15 cellular contexts compared by ENCODE assay signal in the genomic region with DNA sequence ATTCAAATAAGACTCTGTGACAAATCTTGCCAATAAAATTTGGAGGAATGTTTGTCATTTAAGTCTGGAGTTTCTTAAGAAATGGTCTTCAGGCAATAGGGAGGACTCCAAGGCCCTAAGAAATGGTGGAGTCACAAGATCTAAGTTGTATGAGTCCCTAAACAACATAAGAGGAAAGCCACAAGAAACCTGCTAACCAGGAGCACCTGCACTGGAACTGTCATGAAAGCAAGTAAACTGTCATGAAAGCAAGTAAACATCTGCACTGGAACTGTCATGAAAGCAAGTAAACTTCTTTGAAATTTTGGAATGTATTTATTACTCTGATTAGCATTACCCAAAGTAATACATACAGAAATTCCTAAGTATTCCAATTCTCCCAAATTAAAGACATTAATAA. TPM values are rescaled to one million over a fixed set of nuclear protein-coding genes. Genes with fewer than 3 reads are reported as not detected.
A peak's percentile ranks its signal among the peaks of the same experiment; 100 is the strongest.
DNase-seq lines count a peak whose midpoint lies in the region; ATAC-seq and TF ChIP-seq lines count a peak whose summit lies in the region.
"Had no signal": no experiment of that assay in that cellular context is flagged by ENCODE, and none has a peak within 500 bp of the region (broad histone marks: within the 10 kb centered on the region; RNA-seq: fewer than 3 reads in every experiment).

No MANE protein-coding gene starts in this region.

- no peaks in the 10 kb centered on the region for H3K27me3 Mint-ChIP-seq in CD8-positive, alpha-beta T cell (ENCODE audit: low read depth)

- H3K27ac ChIP-seq in BLaER1 treated with 17β-estradiol and CSF1 and Interleukin-3, amounts not matched to agents 10 nM and 100 nM: no peak overlapping the region
- no peak overlapping the region for H3K27ac ChIP-seq in CD8-positive, alpha-beta T cell (ENCODE audit: low read depth, low read length)
- H3K27ac ChIP-seq in VCaP: peak overlapping the region; percentile 96
- peak overlapping the region; percentile 39 to 43 for H3K27ac ChIP-seq in liver (ENCODE audit: low read depth in 1 of 2, low read length in 2 of 2)
- H3K27ac ChIP-seq in uterus: peak overlapping the region in 1 of 2 donors; percentile 47
- H3K27ac ChIP-seq: WERI-Rb-1 had no signal

- peaks cover 72% of the 10 kb centered on the region for H3K4me1 Mint-ChIP-seq in CD8-positive, alpha-beta T cell (ENCODE audit: low read depth)

- H3K36me3 ChIP-seq in BLaER1 treated with 17β-estradiol and CSF1 and Interleukin-3, amounts not matched to agents 10 nM and 100 nM: peaks cover 0 to 20% (median 8%) of the 10 kb centered on the region in 11 experiments; a peak in 14 of 22 replicates
- H3K36me3 ChIP-seq in CD8-positive, alpha-beta T cell (ENCODE audit: insufficient read depth, low read length): no peaks in the 10 kb centered on the region
- H3K36me3 ChIP-seq in liver (ENCODE audit: control insufficient read depth in 4 of 4, insufficient read depth in 3 of 4, low read depth in 1 of 4, low read length in 3 of 4) (peaks cover 0 to 1% (median 0%) of the 10 kb centered on the region in 4 donors), uterus (no peaks in the 10 kb centered on the region)

- POLR2A ChIA-PET in CD8-positive, alpha-beta T cell (lab: Charles Lee): no interaction called here

- peak overlapping the region; percentile 63 for H3K4me3 Mint-ChIP-seq in CD8-positive, alpha-beta T cell

- H3K27ac Mint-ChIP-seq in CD8-positive, alpha-beta T cell: peak overlapping the region; percentile 25

- no peaks in the 10 kb centered on the region for H3K27me3 ChIP-seq in BLaER1 treated with 17β-estradiol and CSF1 and Interleukin-3, amounts not matched to agents 10 nM and 100 nM
- no peaks in the 10 kb centered on the region for H3K27me3 ChIP-seq in CD8-positive, alpha-beta T cell (ENCODE audit: insufficient read depth, low read length)
- H3K27me3 ChIP-seq in liver (ENCODE audit: control insufficient read depth in 4 of 4, insufficient read depth in 4 of 4, low read length in 3 of 4) (no peaks in the 10 kb centered on the region), uterus (no peaks in the 10 kb centered on the region)

- H3K36me3 Mint-ChIP-seq in CD8-positive, alpha-beta T cell: peaks cover 52% of the 10 kb centered on the region

- H3K9ac ChIP-seq in BLaER1 treated with 17β-estradiol and CSF1 and Interleukin-3, amounts not matched to agents 10 nM and 100 nM: no peak overlapping the region
- no peak overlapping the region for H3K9ac ChIP-seq in liver (ENCODE audit: low read depth in 1 of 2, low read length in 2 of 2)
- H3K9ac ChIP-seq: SK-N-SH had no signal

- H4K20me1 ChIP-seq in BLaER1 treated with 17β-estradiol and CSF1 and Interleukin-3, amounts not matched to agents 10 nM and 100 nM: peaks cover 20 to 75% (median 46%) of the 10 kb centered on the region in 11 experiments; a peak in 19 of 22 replicates

- peak overlapping the region in 10 of 11 experiments; percentile 4 to 57 (median 17); a peak in 9 of 22 replicates for H3K4me2 ChIP-seq in BLaER1 treated with 17β-estradiol and CSF1 and Interleukin-3, amounts not matched to agents 10 nM and 100 nM
- H3K4me2 ChIP-seq: SK-N-SH had no signal

- no peak for ATAC-seq in CD8-positive, alpha-beta T cell
- ATAC-seq: mucosa of descending colon had no signal

- CTCF ChIA-PET in CD8-positive, alpha-beta T cell (lab: Charles Lee): no interaction called here

- H3K9me3 ChIP-seq in BLaER1 treated with 17β-estradiol and CSF1 and Interleukin-3, amounts not matched to agents 10 nM and 100 nM (replicated peaks in 1 of 11): peaks cover 0 to 10% (median 0%) of the 10 kb centered on the region in 11 experiments; a peak in 8 of 22 replicates
- H3K9me3 ChIP-seq in CD8-positive, alpha-beta T cell (ENCODE audit: low read length): no peaks in the 10 kb centered on the region
- H3K9me3 ChIP-seq in liver (ENCODE audit: control insufficient read depth in 4 of 4, low read length in 3 of 4): no peaks in the 10 kb centered on the region
- H3K9me3 ChIP-seq in uterus: no peaks in the 10 kb centered on the region
- H3K9me3 ChIP-seq: mucosa of descending colon, SK-N-SH had no signal

- TF ChIP-seq POLR2A in uterus (IDR thresholded peaks at IDR 0.05): no peak

- DNase-seq in CD8-positive, alpha-beta T cell: no peak
- no peak for DNase-seq in H4 (ENCODE audit: low spot score)
- DNase-seq in NCI-H1694 treated with DMSO at 0.1 percent for 48 hours (lab: John Stamatoyannopoulos, UW): no peak
- DNase-seq in uterus: no peak
- no peak for DNase-seq in foreskin fibroblast
- DNase-seq: cortex of kidney; head of caudate nucleus; mucosa of descending colon; NCI-H2227 treated with DMSO at 0.1 percent for 48 hours; SK-N-SH; stimulated activated CD4-positive, alpha-beta T cell treated with anti-CD3 and anti-CD28 coated beads, Interleukin-12 subunit alpha, Interleukin-12 subunit beta, amount 100 ng/mL, for 4 hours; WERI-Rb-1 had no signal

- no peak for TF ChIP-seq RAD21 in liver (IDR thresholded peaks at IDR 0.05)

- H3K4me3 ChIP-seq in BLaER1 treated with 17β-estradiol and CSF1 and Interleukin-3, amounts not matched to agents 10 nM and 100 nM: no peak overlapping the region
- no peak overlapping the region for H3K4me3 ChIP-seq in CD8-positive, alpha-beta T cell (ENCODE audit: low read depth, low read length)
- H3K4me3 ChIP-seq in liver (ENCODE audit: low read depth in 1 of 3, low read length in 3 of 3): no peak overlapping the region
- H3K4me3 ChIP-seq in uterus: no peak overlapping the region
- H3K4me3 ChIP-seq in foreskin fibroblast (ENCODE audit: low read depth in 1 of 2, low read length in 2 of 2): no peak overlapping the region
- H3K4me3 ChIP-seq: mucosa of descending colon had no signal

- TF ChIP-seq CTCF in CD8-positive, alpha-beta T cell (IDR thresholded peaks at IDR 0.05): no peak
- TF ChIP-seq CTCF in VCaP (conservative IDR thresholded peaks at IDR 0.05): no peak
- no peak for TF ChIP-seq CTCF in liver (IDR thresholded peaks at IDR 0.05; ENCODE audit: low read depth, low read length, missing input control)
- no peak for TF ChIP-seq CTCF in uterus (IDR thresholded peaks at IDR 0.05)
- TF ChIP-seq CTCF in foreskin fibroblast (IDR thresholded peaks at IDR 0.05; ENCODE audit: low read depth, low read length): no peak

- intact Hi-C loops in CD8-positive, alpha-beta T cell (cut with DNase I, micrococcal nuclease): loop anchor here in 1 of 2 experiments (2.0 to 10.0 kb wide), 5 partner anchors 15 to 959 kb away; a partner anchor contains a TSS
- intact Hi-C loops in uterus (cut with DNase I; ENCODE audit: low total_unique reads): loop anchor here (5.0 kb wide), 1 partner anchor 47 kb away; a partner anchor contains a TSS

- peaks cover 12 to 40% (median 22%) of the 10 kb centered on the region in 10 experiments for H3K4me1 ChIP-seq in BLaER1 treated with 17β-estradiol and CSF1 and Interleukin-3, amounts not matched to agents 10 nM and 100 nM
- peaks cover 55% of the 10 kb centered on the region for H3K4me1 ChIP-seq in CD8-positive, alpha-beta T cell (ENCODE audit: insufficient read depth, low read length)
- H3K4me1 ChIP-seq in liver (ENCODE audit: control insufficient read depth in 4 of 4, insufficient read depth in 4 of 4, low read length in 3 of 4) (peaks cover 3 to 37% (median 26%) of the 10 kb centered on the region in 4 donors), uterus (peaks cover 0 to 4% of the 10 kb centered on the region in 2 donors)

- H3K9me3 Mint-ChIP-seq in CD8-positive, alpha-beta T cell: no peaks in the 10 kb centered on the region

TF ChIP-seq in liver, 16 proteins besides CTCF, POLR2A, EP300 and RAD21 (continues in another document):
- TF ChIP-seq FOXA1 (IDR thresholded peaks at IDR 0.05): no peak
- TF ChIP-seq, protein P1, sequence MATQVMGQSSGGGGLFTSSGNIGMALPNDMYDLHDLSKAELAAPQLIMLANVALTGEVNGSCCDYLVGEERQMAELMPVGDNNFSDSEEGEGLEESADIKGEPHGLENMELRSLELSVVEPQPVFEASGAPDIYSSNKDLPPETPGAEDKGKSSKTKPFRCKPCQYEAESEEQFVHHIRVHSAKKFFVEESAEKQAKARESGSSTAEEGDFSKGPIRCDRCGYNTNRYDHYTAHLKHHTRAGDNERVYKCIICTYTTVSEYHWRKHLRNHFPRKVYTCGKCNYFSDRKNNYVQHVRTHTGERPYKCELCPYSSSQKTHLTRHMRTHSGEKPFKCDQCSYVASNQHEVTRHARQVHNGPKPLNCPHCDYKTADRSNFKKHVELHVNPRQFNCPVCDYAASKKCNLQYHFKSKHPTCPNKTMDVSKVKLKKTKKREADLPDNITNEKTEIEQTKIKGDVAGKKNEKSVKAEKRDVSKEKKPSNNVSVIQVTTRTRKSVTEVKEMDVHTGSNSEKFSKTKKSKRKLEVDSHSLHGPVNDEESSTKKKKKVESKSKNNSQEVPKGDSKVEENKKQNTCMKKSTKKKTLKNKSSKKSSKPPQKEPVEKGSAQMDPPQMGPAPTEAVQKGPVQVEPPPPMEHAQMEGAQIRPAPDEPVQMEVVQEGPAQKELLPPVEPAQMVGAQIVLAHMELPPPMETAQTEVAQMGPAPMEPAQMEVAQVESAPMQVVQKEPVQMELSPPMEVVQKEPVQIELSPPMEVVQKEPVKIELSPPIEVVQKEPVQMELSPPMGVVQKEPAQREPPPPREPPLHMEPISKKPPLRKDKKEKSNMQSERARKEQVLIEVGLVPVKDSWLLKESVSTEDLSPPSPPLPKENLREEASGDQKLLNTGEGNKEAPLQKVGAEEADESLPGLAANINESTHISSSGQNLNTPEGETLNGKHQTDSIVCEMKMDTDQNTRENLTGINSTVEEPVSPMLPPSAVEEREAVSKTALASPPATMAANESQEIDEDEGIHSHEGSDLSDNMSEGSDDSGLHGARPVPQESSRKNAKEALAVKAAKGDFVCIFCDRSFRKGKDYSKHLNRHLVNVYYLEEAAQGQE (IDR thresholded peaks at IDR 0.05): no peak
- no peak for TF ChIP-seq TAF1 (conservative IDR thresholded peaks at IDR 0.05)
- TF ChIP-seq GABPA (IDR thresholded peaks at IDR 0.05 in 1 of 2, conservative IDR thresholded peaks at IDR 0.05 in 1 of 2): no peak

RNA-seq across cellular contexts. Expression of a gene that starts 3.5 kb away (rescaled TPM):
- 100 to 1,000 TPM; 324 to 341 TPM for total RNA-seq in CD8-positive, alpha-beta T cell
- total RNA-seq in liver (10 to 100 TPM; 14.8 to 17.7 TPM), uterus (10 to 100 TPM in 3 of 4 donors, 1 to 10 TPM in 1; 6.7 to 63.2 (median 45.9) TPM)
- 1 to 10 TPM; 4.4 to 6.2 TPM for polyA plus RNA-seq in liver
- total RNA-seq in H4 (2014; rRNA removed; shearing (Covaris generic)): 4.3 and 5.6 TPM in 2 replicates

RNA-seq across cellular contexts. Expression of a gene that starts 47.0 kb away (rescaled TPM):
- total RNA-seq in CD8-positive, alpha-beta T cell: 10 to 100 TPM; 14.8 to 20.5 TPM
- total RNA-seq in liver (10 to 100 TPM; 10.5 to 16.6 TPM), uterus (10 to 100 TPM; 15.1 to 75.9 (median 34.8) TPM)
- polyA plus RNA-seq in liver: 10 to 100 TPM; 15.7 to 20.6 TPM
- 33.2 and 38.5 TPM in 2 replicates for total RNA-seq in H4 (2014; rRNA removed; shearing (Covaris generic))

Comparison
In these comparisons a context has a peak if more than half of its experiments do, and no peak if none do; other contexts are left out.
1. H3K27ac ChIP-seq: peak in VCaP (single experiment) and liver (2 of 2); none in BLaER1 treated with 17β-estradiol and CSF1 and Interleukin-3, amounts not matched to agents 10 nM and 100 nM (0 of 11) and CD8-positive, alpha-beta T cell (single experiment).
2. RNA of a gene that starts 3.5 kb away (total RNA-seq): 324 to 341 TPM in CD8-positive, alpha-beta T cell; 6.7 to 63.2 TPM in uterus, 14.8 to 17.7 TPM in liver and 4.3 to 5.6 TPM in H4; every median in the first group is over 4 times any median in the second.